In the genomic region with DNA sequence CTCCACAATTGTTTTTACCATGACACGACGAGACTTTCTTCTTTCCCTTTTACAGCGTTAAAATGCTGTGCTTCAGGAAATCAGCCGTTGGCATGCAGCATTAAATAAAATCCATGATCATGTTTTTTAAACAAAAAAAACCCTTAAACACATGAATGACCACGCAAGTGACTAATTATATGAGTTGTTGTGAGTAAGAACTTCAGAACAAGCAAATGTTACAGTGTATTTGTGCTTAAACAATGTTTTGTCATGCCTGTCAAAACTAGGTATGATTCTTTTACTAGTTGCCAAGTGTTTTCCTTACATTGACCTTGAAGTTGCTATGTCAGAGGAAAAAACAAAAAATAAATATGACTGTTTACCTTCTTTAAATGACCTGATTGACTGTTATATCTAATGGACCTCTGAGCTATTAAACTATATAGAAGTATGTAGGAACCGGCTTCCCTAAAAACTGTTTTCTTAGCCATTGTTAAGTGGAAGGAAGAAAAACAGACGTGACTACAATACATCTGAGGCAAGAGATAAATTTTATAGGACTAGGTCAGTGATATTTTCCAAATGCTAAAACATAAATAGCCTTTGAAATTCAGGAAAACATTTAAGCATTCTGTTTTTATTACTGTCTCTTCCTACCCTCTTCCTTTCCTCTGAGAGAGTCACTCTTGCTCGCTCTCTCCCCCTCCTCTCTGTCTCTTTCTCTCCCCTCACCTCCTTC, we compare ENCODE assay signal across 21 cellular contexts.
A peak's percentile ranks its signal among the peaks of the same experiment; 100 is the strongest.
DNase-seq lines count a peak whose midpoint lies in the region; ATAC-seq, FAIRE-seq and TF ChIP-seq lines count a peak whose summit lies in the region.
"Had no signal": no experiment of that assay in that cellular context is flagged by ENCODE, and none has a peak within 500 bp of the region (broad histone marks: within the 10 kb centered on the region; RNA-seq: fewer than 3 reads in every experiment).

No MANE protein-coding gene starts in this region.

- H3K36me3 ChIP-seq in HUES6 (ENCODE audit: control insufficient read depth, insufficient read depth, low read length) (no peaks in the 10 kb centered on the region), brain microvascular endothelial cell (replicated peaks) (no peaks in the 10 kb centered on the region), spleen (no peaks in the 10 kb centered on the region), gastrocnemius medialis (peaks cover 0 to 8% of the 10 kb centered on the region in 2 donors)

- H3K36me3 Mint-ChIP-seq in T-helper 17 cell (ENCODE audit: low read depth): peaks cover 3% of the 10 kb centered on the region

- H3K9ac ChIP-seq in HUES6 (ENCODE audit: low read length): no peak overlapping the region
- H3K9ac ChIP-seq: KMS-11 had no signal

- ATAC-seq in GM18520 (IDR thresholded peaks at IDR 0.05; ENCODE audit: unreplicated experiment): no peak
- ATAC-seq in gastrocnemius medialis: no peak
- ATAC-seq in T-helper 17 cell: no peak

- H3K27ac Mint-ChIP-seq in T-helper 17 cell: no peak overlapping the region
- H3K27ac Mint-ChIP-seq: stimulated activated naive CD8-positive, alpha-beta T cell treated with anti-CD3 and anti-CD28 coated beads, Interleukin-15, Interleukin-2, amounts not matched to agents 100 ng/mL and 50 ng/mL, for 24 hours had no signal

- FAIRE-seq in islet of Langerhans (lab: Jason Lieb, UNC): peak; percentile 55
- FAIRE-seq: GM19239, TTC549 had no signal

- WGBS in spleen, 5 donors: 36 to 49% (median 38%) methylated on average over 8 of the region's 8 CpGs

- H3K9me3 ChIP-seq in HUES6 (ENCODE audit: control insufficient read depth, insufficient read depth, low read depth, low read length): no peaks in the 10 kb centered on the region
- no peaks in the 10 kb centered on the region for H3K9me3 ChIP-seq in spleen
- no peaks in the 10 kb centered on the region for H3K9me3 ChIP-seq in gastrocnemius medialis
- no peaks in the 10 kb centered on the region for H3K9me3 ChIP-seq in T-helper 17 cell (ENCODE audit: control insufficient read depth, low read length, poor library complexity, severe bottlenecking)

- H3K27ac ChIP-seq in HUES6 (ENCODE audit: low read depth, low read length): 0 out of 2 replicates have a peak overlapping the region, but pooled peaks have one; percentile 27
- H3K27ac ChIP-seq in brain microvascular endothelial cell: peak overlapping the region; percentile 58
- peak overlapping the region in 15 of 21 experiments; percentile 0 to 79 (median 53) for H3K27ac ChIP-seq in skin epidermis
- H3K27ac ChIP-seq in spleen: no peak overlapping the region
- peak overlapping the region in 1 of 4 donors; percentile 1 for H3K27ac ChIP-seq in gastrocnemius medialis
- H3K27ac ChIP-seq: dorsolateral prefrontal cortex, KMS-11 had no signal

- in situ Hi-C loops in brain microvascular endothelial cell (cut with HindIII; ENCODE audit: low pct_ligation_motif_present, low sequenced_read_pairs) (no loop called here), gastrocnemius medialis (cut with MboI; ENCODE audit: low sequenced_read_pairs in 4 of 4) (loop anchor here in 3 of 4 donors (25.0 kb wide), 2 partner anchors 507 to 793 kb away; no protein-coding TSS in a partner anchor)

- H3K4me1 ChIP-seq in HUES6 (ENCODE audit: control insufficient read depth, insufficient read depth, low read length) (no peaks in the 10 kb centered on the region; the same call in 1 of the 2 replicates), spleen (peaks cover 0 to 16% (median 0%) of the 10 kb centered on the region in 6 donors), gastrocnemius medialis (no peaks in the 10 kb centered on the region)

- H3K4me3 Mint-ChIP-seq in T-helper 17 cell: no peak overlapping the region
- H3K4me3 Mint-ChIP-seq: brain; stimulated activated naive CD8-positive, alpha-beta T cell treated with anti-CD3 and anti-CD28 coated beads, Interleukin-15, Interleukin-2, amounts not matched to agents 100 ng/mL and 50 ng/mL, for 24 hours had no signal

- no peak overlapping the region for H3K4me3 ChIP-seq in HUES6 (ENCODE audit: low read depth, low read length)
- H3K4me3 ChIP-seq in brain microvascular endothelial cell (ENCODE audit: low read depth, low read length): no peak overlapping the region
- H3K4me3 ChIP-seq in skin epidermis: no peak overlapping the region
- no peak overlapping the region for H3K4me3 ChIP-seq in spleen
- H3K4me3 ChIP-seq in gastrocnemius medialis: no peak overlapping the region

- TF ChIP-seq POLR2A in spleen (IDR thresholded peaks at IDR 0.05) (no peak), gastrocnemius medialis (IDR thresholded peaks at IDR 0.05) (no peak)

- intact Hi-C loops in spleen (cut with DNase I; ENCODE audit: low total_unique reads) (no loop called here), gastrocnemius medialis (cut with DNase I; ENCODE audit: low total_unique reads) (no loop called here)

- DNase-seq in brain microvascular endothelial cell: no peak
- no peak for DNase-seq in spleen
- no peak for DNase-seq in gastrocnemius medialis
- no peak for DNase-seq in T-helper 17 cell
- DNase-seq: activated CD4-positive, alpha-beta T cell treated with anti-CD3 and anti-CD28 coated beads, Interleukin-2, amount 50 U/mL, for 1 hour; activated naive CD4-positive, alpha-beta T cell treated with anti-CD3 and anti-CD28 coated beads, Interleukin-2, amount 50 U/mL, for 16 hours; dorsolateral prefrontal cortex; H7; left cardiac atrium; NCI-H1092 treated with DMSO at 0.1 percent for 48 hours; NCI-H2107; NCI-H69 had no signal

- no peaks in the 10 kb centered on the region for H3K27me3 ChIP-seq in HUES6 (ENCODE audit: control insufficient read depth, insufficient read depth, low read length)
- no peaks in the 10 kb centered on the region for H3K27me3 ChIP-seq in brain microvascular endothelial cell (replicated peaks)
- no peaks in the 10 kb centered on the region for H3K27me3 ChIP-seq in spleen (replicated peaks in 1 of 7)
- no peaks in the 10 kb centered on the region for H3K27me3 ChIP-seq in gastrocnemius medialis

- TF ChIP-seq CTCF in brain microvascular endothelial cell (IDR thresholded peaks at IDR 0.05; ENCODE audit: low read depth, low read length, missing control alignments) (no peak), spleen (IDR thresholded peaks at IDR 0.05 in 8 of 11, conservative IDR thresholded peaks at IDR 0.05 in 3 of 11) (no peak), gastrocnemius medialis (IDR thresholded peaks at IDR 0.05 in 4 of 5, conservative IDR thresholded peaks at IDR 0.05 in 1 of 5) (no peak)

- peaks cover 3% of the 10 kb centered on the region for H3K4me1 Mint-ChIP-seq in T-helper 17 cell

- H3K27me3 Mint-ChIP-seq in T-helper 17 cell: peaks cover 67% of the 10 kb centered on the region
- H3K27me3 Mint-ChIP-seq: brain had no signal

Comparison
In these comparisons a context has a peak if more than half of its experiments do, and no peak if none do; other contexts are left out.
1. H3K27ac ChIP-seq: peak in HUES6 (single experiment), brain microvascular endothelial cell (single experiment) and skin epidermis (15 of 21); none in spleen (0 of 8).